Comparison of ENCODE assay signal across 9 cellular contexts in the genomic region with DNA sequence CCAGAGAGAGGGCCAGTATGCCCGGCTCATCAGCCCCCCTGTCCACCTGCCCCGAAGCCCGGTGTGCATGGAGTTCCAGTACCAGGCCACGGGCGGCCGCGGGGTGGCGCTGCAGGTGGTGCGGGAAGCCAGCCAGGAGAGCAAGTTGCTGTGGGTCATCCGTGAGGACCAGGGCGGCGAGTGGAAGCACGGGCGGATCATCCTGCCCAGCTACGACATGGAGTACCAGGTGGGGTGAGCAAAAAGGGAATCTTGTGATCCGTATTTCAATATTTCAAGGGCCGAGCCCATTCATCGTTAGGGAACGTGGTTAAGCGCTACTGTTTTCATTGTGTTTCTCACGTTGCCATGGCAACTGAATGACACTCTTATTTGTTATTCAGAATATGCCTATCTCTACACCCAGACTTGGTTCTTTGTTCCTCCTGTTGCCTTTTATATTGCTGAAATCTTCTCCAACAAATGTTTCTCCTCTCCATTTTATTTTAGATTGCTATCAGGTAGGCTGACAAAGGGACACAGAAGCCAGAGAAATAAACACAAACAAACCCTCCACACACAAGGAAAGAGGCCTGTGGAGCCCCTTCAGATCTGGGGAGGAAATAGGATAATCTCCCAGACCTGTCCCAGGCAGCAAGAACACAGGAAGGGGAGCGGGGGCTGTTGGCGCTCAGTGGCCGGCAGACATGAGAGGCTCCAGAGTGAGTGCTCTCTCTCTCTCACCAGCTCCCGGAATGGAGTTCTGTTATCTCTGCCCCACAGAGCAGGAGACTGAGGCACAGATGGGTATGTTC.
DNase-seq lines count a peak whose midpoint lies in the region; ATAC-seq and TF ChIP-seq lines count a peak whose summit lies in the region.
"Had no signal": no experiment of that assay in that cellular context is flagged by ENCODE, and none has a peak within 500 bp of the region (broad histone marks: within the 10 kb centered on the region; RNA-seq: fewer than 3 reads in every experiment).

No MANE protein-coding gene starts in this region.

- H3K9me3 ChIP-seq in heart left ventricle = no peaks in the 10 kb centered on the region
- H3K9me3 ChIP-seq: neutrophil had no signal

- TF ChIP-seq CTCF in heart left ventricle (IDR thresholded peaks at IDR 0.05) = peak in 11 of 12 donors; percentile 20 to 60 (median 34)

- peaks cover 0 to 55% (median 4%) of the 10 kb centered on the region in 9 donors for H3K36me3 ChIP-seq in heart left ventricle
- H3K36me3 ChIP-seq: neutrophil had no signal

- no peak for TF ChIP-seq POLR2A in heart left ventricle (IDR thresholded peaks at IDR 0.05)

- H3K4me3 ChIP-seq in heart left ventricle = peak overlapping the region in 4 of 12 donors; percentile 11 to 31 (median 20)

- H3K27ac ChIP-seq in heart left ventricle = peak overlapping the region in 2 of 12 donors; percentile 25 to 85
- H3K27ac ChIP-seq: neutrophil had no signal

- peaks cover 2% of the 10 kb centered on the region for H3K36me3 Mint-ChIP-seq in activated naive CD4-positive, alpha-beta T cell treated with anti-CD3 and anti-CD28 coated beads, Interleukin-2, amount 10 ng/mL, durations not matched to agents 7 days and 5 days

- peaks cover 0 to 10% (median 2%) of the 10 kb centered on the region in 9 donors for H3K27me3 ChIP-seq in heart left ventricle

- no peak overlapping the region for H3K27ac Mint-ChIP-seq in activated naive CD4-positive, alpha-beta T cell treated with anti-CD3 and anti-CD28 coated beads, Interleukin-2, amount 10 ng/mL, durations not matched to agents 7 days and 5 days

- intact Hi-C loops in heart left ventricle (cut with DNase I) = loop anchor here in 6 of 10 donors (5.0 to 10.0 kb wide), 5 partner anchors 79 to 1442 kb away; a partner anchor contains a TSS
- intact Hi-C loops in posterior vena cava (cut with DNase I) = loop anchor here in 1 of 2 donors (10.0 kb wide), 1 partner anchor 121 kb away; no protein-coding TSS in a partner anchor

- peak; percentile 4 for DNase-seq in COLO668 (lab: John Stamatoyannopoulos, UW; ENCODE audit: unreplicated experiment)
- peak; percentile 83 for DNase-seq in HT-29 (ENCODE audit: low spot score)
- peak; percentile 33 for DNase-seq in activated naive CD4-positive, alpha-beta T cell treated with anti-CD3 and anti-CD28 coated beads, Interleukin-2, amount 10 ng/mL, durations not matched to agents 7 days and 5 days
- peak; percentile 29 to 65 (median 45) for DNase-seq in heart left ventricle
- DNase-seq in posterior vena cava (ENCODE audit: low spot score) = peak; percentile 88
- DNase-seq in cortex of kidney (lab: John Stamatoyannopoulos, UW) = no peak
- DNase-seq in midbrain (lab: John Stamatoyannopoulos, UW) = no peak

- no peaks in the 10 kb centered on the region for H3K9me3 Mint-ChIP-seq in activated naive CD4-positive, alpha-beta T cell treated with anti-CD3 and anti-CD28 coated beads, Interleukin-2, amount 10 ng/mL, durations not matched to agents 7 days and 5 days

- CTCF ChIA-PET in activated naive CD4-positive, alpha-beta T cell treated with anti-CD3 and anti-CD28 coated beads, Interleukin-2, amount 10 ng/mL, durations not matched to agents 7 days and 5 days (lab: Charles Lee) = interaction anchor here (1.9 kb wide), 1 partner anchor 121 kb away, joined by 7 read pairs; no protein-coding TSS in a partner anchor

- peaks cover 42% of the 10 kb centered on the region for H3K27me3 Mint-ChIP-seq in activated naive CD4-positive, alpha-beta T cell treated with anti-CD3 and anti-CD28 coated beads, Interleukin-2, amount 10 ng/mL, durations not matched to agents 7 days and 5 days

- ATAC-seq in heart left ventricle = peak in 2 of 4 donors; percentile 4 to 43
- no peak for ATAC-seq in HG03432 (IDR thresholded peaks at IDR 0.05; ENCODE audit: unreplicated experiment)

- H3K4me1 ChIP-seq in heart left ventricle = peaks cover 0 to 34% (median 16%) of the 10 kb centered on the region in 12 donors

- no peaks in the 10 kb centered on the region for H3K4me1 Mint-ChIP-seq in activated naive CD4-positive, alpha-beta T cell treated with anti-CD3 and anti-CD28 coated beads, Interleukin-2, amount 10 ng/mL, durations not matched to agents 7 days and 5 days

- WGBS in heart left ventricle, 4 donors = 34 to 47% (median 43%) methylated on average over 19 to 25 of the region's 25 CpGs

- H3K4me3 Mint-ChIP-seq in activated naive CD4-positive, alpha-beta T cell treated with anti-CD3 and anti-CD28 coated beads, Interleukin-2, amount 10 ng/mL, durations not matched to agents 7 days and 5 days = no peak overlapping the region

Comparison
In these comparisons a context has a peak if more than half of its experiments do, and no peak if none do; other contexts are left out.
1. DNase-seq: peak in COLO668 (single experiment), HT-29 (single experiment), activated naive CD4-positive, alpha-beta T cell treated with anti-CD3 and anti-CD28 coated beads, Interleukin-2, amount 10 ng/mL, durations not matched to agents 7 days and 5 days (single experiment), heart left ventricle (5 of 5) and posterior vena cava (single experiment); none in cortex of kidney (single experiment) and midbrain (single experiment).